1 cellular context compared by ENCODE assay signal in the genomic region with DNA sequence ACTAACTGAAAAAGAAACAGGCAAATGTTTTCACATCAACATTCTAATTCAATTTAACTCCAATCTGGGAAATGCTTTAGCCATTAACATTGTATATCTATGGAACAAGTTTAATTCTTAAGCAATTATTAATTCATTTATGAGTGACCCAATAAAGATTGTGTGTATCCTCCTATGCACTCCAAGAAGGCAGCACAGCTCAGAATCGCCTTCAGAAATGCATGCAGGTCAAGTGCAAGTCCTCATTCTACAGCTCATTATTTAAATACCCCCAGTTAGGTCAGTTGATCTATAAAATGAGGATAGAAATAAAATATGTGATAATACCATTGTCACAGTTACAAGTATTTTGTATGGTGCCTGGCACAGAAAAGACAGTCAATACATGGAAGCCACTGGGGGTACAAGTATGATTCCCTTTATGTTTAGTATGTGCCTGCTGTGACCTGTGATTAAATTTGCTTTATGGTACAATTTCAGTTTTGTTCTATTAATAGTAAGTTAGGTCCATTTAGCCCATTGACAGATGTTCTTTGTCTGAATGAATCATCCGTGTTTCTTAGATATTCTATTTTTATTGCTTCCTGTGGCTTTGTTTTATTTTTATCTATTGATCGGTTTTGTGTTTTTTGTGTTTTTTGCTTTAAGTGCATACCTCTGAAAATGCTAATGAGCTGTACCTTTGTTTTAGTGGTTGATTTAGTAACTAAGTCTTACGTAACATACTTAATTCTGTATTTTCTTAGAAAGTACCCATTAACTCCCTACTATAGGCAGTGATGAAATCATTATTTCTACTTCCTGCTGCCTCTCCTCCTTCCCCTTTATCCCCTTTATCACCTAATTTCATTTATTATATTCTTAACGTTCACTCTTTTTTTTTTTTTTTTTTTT.
TF ChIP-seq lines count a peak whose summit lies in the region.

No MANE protein-coding gene starts in this region.

TF ChIP-seq in GM12878, 131 proteins besides CTCF, POLR2A, EP300 and RAD21 (continued from another document):
- TF ChIP-seq, protein P1, sequence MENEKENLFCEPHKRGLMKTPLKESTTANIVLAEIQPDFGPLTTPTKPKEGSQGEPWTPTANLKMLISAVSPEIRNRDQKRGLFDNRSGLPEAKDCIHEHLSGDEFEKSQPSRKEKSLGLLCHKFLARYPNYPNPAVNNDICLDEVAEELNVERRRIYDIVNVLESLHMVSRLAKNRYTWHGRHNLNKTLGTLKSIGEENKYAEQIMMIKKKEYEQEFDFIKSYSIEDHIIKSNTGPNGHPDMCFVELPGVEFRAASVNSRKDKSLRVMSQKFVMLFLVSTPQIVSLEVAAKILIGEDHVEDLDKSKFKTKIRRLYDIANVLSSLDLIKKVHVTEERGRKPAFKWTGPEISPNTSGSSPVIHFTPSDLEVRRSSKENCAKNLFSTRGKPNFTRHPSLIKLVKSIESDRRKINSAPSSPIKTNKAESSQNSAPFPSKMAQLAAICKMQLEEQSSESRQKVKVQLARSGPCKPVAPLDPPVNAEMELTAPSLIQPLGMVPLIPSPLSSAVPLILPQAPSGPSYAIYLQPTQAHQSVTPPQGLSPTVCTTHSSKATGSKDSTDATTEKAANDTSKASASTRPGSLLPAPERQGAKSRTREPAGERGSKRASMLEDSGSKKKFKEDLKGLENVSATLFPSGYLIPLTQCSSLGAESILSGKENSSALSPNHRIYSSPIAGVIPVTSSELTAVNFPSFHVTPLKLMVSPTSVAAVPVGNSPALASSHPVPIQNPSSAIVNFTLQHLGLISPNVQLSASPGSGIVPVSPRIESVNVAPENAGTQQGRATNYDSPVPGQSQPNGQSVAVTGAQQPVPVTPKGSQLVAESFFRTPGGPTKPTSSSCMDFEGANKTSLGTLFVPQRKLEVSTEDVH (IDR thresholded peaks at IDR 0.05; ENCODE audit: low read depth, partially characterized antibody), result peak; percentile 22
- TF ChIP-seq, protein P2, sequence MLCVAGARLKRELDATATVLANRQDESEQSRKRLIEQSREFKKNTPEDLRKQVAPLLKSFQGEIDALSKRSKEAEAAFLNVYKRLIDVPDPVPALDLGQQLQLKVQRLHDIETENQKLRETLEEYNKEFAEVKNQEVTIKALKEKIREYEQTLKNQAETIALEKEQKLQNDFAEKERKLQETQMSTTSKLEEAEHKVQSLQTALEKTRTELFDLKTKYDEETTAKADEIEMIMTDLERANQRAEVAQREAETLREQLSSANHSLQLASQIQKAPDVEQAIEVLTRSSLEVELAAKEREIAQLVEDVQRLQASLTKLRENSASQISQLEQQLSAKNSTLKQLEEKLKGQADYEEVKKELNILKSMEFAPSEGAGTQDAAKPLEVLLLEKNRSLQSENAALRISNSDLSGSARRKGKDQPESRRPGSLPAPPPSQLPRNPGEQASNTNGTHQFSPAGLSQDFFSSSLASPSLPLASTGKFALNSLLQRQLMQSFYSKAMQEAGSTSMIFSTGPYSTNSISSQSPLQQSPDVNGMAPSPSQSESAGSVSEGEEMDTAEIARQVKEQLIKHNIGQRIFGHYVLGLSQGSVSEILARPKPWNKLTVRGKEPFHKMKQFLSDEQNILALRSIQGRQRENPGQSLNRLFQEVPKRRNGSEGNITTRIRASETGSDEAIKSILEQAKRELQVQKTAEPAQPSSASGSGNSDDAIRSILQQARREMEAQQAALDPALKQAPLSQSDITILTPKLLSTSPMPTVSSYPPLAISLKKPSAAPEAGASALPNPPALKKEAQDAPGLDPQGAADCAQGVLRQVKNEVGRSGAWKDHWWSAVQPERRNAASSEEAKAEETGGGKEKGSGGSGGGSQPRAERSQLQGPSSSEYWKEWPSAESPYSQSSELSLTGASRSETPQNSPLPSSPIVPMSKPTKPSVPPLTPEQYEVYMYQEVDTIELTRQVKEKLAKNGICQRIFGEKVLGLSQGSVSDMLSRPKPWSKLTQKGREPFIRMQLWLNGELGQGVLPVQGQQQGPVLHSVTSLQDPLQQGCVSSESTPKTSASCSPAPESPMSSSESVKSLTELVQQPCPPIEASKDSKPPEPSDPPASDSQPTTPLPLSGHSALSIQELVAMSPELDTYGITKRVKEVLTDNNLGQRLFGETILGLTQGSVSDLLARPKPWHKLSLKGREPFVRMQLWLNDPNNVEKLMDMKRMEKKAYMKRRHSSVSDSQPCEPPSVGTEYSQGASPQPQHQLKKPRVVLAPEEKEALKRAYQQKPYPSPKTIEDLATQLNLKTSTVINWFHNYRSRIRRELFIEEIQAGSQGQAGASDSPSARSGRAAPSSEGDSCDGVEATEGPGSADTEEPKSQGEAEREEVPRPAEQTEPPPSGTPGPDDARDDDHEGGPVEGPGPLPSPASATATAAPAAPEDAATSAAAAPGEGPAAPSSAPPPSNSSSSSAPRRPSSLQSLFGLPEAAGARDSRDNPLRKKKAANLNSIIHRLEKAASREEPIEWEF (IDR thresholded peaks at IDR 0.05; ENCODE audit: insufficient replicate concordance, low read depth, low read length), result peak; percentile 93
- TF ChIP-seq, protein P3, sequence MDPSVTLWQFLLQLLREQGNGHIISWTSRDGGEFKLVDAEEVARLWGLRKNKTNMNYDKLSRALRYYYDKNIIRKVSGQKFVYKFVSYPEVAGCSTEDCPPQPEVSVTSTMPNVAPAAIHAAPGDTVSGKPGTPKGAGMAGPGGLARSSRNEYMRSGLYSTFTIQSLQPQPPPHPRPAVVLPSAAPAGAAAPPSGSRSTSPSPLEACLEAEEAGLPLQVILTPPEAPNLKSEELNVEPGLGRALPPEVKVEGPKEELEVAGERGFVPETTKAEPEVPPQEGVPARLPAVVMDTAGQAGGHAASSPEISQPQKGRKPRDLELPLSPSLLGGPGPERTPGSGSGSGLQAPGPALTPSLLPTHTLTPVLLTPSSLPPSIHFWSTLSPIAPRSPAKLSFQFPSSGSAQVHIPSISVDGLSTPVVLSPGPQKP (IDR thresholded peaks at IDR 0.05; ENCODE audit: low read depth, low read length), result no peak
- TF ChIP-seq MTA3 (IDR thresholded peaks at IDR 0.05; ENCODE audit: borderline replicate concordance, low read length), result peak; percentile 69; the same call in 1 of the 2 replicates
- 0 out of 2 replicates have a peak, but pooled peaks have one; percentile 39 for TF ChIP-seq GABPA (IDR thresholded peaks at IDR 0.05; ENCODE audit: low read depth)
- no peak for TF ChIP-seq SUPT20H (IDR thresholded peaks at IDR 0.05; ENCODE audit: borderline replicate concordance, control insufficient read depth, low read depth, low read length)
- TF ChIP-seq, protein P4, sequence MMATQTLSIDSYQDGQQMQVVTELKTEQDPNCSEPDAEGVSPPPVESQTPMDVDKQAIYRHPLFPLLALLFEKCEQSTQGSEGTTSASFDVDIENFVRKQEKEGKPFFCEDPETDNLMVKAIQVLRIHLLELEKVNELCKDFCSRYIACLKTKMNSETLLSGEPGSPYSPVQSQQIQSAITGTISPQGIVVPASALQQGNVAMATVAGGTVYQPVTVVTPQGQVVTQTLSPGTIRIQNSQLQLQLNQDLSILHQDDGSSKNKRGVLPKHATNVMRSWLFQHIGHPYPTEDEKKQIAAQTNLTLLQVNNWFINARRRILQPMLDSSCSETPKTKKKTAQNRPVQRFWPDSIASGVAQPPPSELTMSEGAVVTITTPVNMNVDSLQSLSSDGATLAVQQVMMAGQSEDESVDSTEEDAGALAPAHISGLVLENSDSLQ (IDR thresholded peaks at IDR 0.05), result peak; percentile 64
- peak; percentile 69 for TF ChIP-seq CREM (IDR thresholded peaks at IDR 0.05; ENCODE audit: low read depth)
- peak; percentile 78; the same call in 1 of the 2 replicates for TF ChIP-seq ZBED1 (IDR thresholded peaks at IDR 0.05; ENCODE audit: borderline replicate concordance)
- peak; percentile 97 for TF ChIP-seq NBN (IDR thresholded peaks at IDR 0.05)
- TF ChIP-seq FOXM1 (IDR thresholded peaks at IDR 0.05; ENCODE audit: low read depth, low read length), result peak; percentile 91; the same call in 1 of the 2 replicates
- peak; percentile 80; the same call in 1 of the 2 replicates for TF ChIP-seq ZNF217 (IDR thresholded peaks at IDR 0.05)
- TF ChIP-seq BCL11A (IDR thresholded peaks at IDR 0.05; ENCODE audit: low read depth, low read length), result peak; percentile 66
- no peak for TF ChIP-seq CHD4 (IDR thresholded peaks at IDR 0.05)
- peak; percentile 97 for TF ChIP-seq ATF7 (IDR thresholded peaks at IDR 0.05; ENCODE audit: low read depth)
- peak in 1 of 2 experiments; percentile 47; a peak in 2 of 4 replicates for TF ChIP-seq BHLHE40 (IDR thresholded peaks at IDR 0.05; ENCODE audit: borderline replicate concordance in 1 of 2, low read depth in 2 of 2, low read length in 1 of 2)
- TF ChIP-seq JUNB (IDR thresholded peaks at IDR 0.05), result peak; percentile 80
- peak; percentile 92 for TF ChIP-seq RUNX3 (IDR thresholded peaks at IDR 0.05; ENCODE audit: low read length)
- TF ChIP-seq, protein P5, sequence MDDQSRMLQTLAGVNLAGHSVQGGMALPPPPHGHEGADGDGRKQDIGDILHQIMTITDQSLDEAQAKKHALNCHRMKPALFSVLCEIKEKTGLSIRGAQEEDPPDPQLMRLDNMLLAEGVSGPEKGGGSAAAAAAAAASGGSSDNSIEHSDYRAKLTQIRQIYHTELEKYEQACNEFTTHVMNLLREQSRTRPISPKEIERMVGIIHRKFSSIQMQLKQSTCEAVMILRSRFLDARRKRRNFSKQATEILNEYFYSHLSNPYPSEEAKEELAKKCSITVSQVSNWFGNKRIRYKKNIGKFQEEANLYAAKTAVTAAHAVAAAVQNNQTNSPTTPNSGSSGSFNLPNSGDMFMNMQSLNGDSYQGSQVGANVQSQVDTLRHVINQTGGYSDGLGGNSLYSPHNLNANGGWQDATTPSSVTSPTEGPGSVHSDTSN (IDR thresholded peaks at IDR 0.05; ENCODE audit: insufficient replicate concordance, low read depth, low read length), result peak; percentile 18
- peak; percentile 66; the same call in 1 of the 2 replicates for TF ChIP-seq PML (IDR thresholded peaks at IDR 0.05; ENCODE audit: low read length)
- TF ChIP-seq, protein P6, sequence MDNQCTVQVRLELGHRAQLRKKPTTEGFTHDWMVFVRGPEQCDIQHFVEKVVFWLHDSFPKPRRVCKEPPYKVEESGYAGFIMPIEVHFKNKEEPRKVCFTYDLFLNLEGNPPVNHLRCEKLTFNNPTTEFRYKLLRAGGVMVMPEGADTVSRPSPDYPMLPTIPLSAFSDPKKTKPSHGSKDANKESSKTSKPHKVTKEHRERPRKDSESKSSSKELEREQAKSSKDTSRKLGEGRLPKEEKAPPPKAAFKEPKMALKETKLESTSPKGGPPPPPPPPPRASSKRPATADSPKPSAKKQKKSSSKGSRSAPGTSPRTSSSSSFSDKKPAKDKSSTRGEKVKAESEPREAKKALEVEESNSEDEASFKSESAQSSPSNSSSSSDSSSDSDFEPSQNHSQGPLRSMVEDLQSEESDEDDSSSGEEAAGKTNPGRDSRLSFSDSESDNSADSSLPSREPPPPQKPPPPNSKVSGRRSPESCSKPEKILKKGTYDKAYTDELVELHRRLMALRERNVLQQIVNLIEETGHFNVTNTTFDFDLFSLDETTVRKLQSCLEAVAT (IDR thresholded peaks at IDR 0.05), result peak; percentile 79
- TF ChIP-seq SMAD1 (IDR thresholded peaks at IDR 0.05; ENCODE audit: low read depth, partially characterized antibody), result peak; percentile 57
- peak; percentile 55 for TF ChIP-seq NR2F1 (conservative IDR thresholded peaks at IDR 0.05)
- no peak for TF ChIP-seq FOXK2 (IDR thresholded peaks at IDR 0.05)
- no peak for TF ChIP-seq SMARCA5 (IDR thresholded peaks at IDR 0.05)
- TF ChIP-seq HCFC1 (IDR thresholded peaks at IDR 0.05; ENCODE audit: low read length), result no peak
- TF ChIP-seq CEBPB (IDR thresholded peaks at IDR 0.05; ENCODE audit: borderline replicate concordance in 1 of 2, low read depth in 2 of 2, low read length in 2 of 2), result peak in 1 of 2 experiments; percentile 75; a peak in 1 of 4 replicates
- no peak for TF ChIP-seq SUZ12 (IDR thresholded peaks at IDR 0.05; ENCODE audit: unreplicated experiment)
- TF ChIP-seq MEF2B (IDR thresholded peaks at IDR 0.05; ENCODE audit: partially characterized antibody, poor library complexity, severe bottlenecking), result peak; percentile 99
- TF ChIP-seq ZNF24 (IDR thresholded peaks at IDR 0.05), result peak; percentile 95
- TF ChIP-seq MTA2 (IDR thresholded peaks at IDR 0.05; ENCODE audit: low read depth), result peak; percentile 98
- TF ChIP-seq SPI1 (IDR thresholded peaks at IDR 0.05; ENCODE audit: borderline replicate concordance, insufficient read depth, low read depth, low read length), result 0 out of 2 replicates have a peak, but pooled peaks have one; percentile 6
- TF ChIP-seq CREB1 (IDR thresholded peaks at IDR 0.05; ENCODE audit: low read depth), result peak; percentile 58; the same call in 1 of the 2 replicates
- TF ChIP-seq POLR2AphosphoS5 (IDR thresholded peaks at IDR 0.05; ENCODE audit: low read length), result no peak
- TF ChIP-seq, protein P7, sequence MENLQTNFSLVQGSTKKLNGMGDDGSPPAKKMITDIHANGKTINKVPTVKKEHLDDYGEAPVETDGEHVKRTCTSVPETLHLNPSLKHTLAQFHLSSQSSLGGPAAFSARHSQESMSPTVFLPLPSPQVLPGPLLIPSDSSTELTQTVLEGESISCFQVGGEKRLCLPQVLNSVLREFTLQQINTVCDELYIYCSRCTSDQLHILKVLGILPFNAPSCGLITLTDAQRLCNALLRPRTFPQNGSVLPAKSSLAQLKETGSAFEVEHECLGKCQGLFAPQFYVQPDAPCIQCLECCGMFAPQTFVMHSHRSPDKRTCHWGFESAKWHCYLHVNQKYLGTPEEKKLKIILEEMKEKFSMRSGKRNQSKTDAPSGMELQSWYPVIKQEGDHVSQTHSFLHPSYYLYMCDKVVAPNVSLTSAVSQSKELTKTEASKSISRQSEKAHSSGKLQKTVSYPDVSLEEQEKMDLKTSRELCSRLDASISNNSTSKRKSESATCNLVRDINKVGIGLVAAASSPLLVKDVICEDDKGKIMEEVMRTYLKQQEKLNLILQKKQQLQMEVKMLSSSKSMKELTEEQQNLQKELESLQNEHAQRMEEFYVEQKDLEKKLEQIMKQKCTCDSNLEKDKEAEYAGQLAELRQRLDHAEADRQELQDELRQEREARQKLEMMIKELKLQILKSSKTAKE (IDR thresholded peaks at IDR 0.05; ENCODE audit: low read depth, poor library complexity, severe bottlenecking), result peak; percentile 92
- TF ChIP-seq, protein P8, sequence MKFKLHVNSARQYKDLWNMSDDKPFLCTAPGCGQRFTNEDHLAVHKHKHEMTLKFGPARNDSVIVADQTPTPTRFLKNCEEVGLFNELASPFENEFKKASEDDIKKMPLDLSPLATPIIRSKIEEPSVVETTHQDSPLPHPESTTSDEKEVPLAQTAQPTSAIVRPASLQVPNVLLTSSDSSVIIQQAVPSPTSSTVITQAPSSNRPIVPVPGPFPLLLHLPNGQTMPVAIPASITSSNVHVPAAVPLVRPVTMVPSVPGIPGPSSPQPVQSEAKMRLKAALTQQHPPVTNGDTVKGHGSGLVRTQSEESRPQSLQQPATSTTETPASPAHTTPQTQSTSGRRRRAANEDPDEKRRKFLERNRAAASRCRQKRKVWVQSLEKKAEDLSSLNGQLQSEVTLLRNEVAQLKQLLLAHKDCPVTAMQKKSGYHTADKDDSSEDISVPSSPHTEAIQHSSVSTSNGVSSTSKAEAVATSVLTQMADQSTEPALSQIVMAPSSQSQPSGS (IDR thresholded peaks at IDR 0.05; ENCODE audit: low read length), result peak; percentile 84
- TF ChIP-seq TCF12 (IDR thresholded peaks at IDR 0.05; ENCODE audit: low read depth, low read length), result 0 out of 2 replicates have a peak, but pooled peaks have one; percentile 52
